1 cellular context compared by ENCODE assay signal in genomic region chr11:45655347-45655756, GRCh38.
TF ChIP-seq lines count a peak whose summit lies in the region.

No MANE protein-coding gene starts in this region.

TF ChIP-seq in HEK293, 187 proteins besides CTCF, POLR2A, EP300 and RAD21 (continued from another document):
- TF ChIP-seq ZNF398 (tag by site-specific recombination; IDR thresholded peaks at IDR 0.05) (no peak), ZNF18 (tag by site-specific recombination; IDR thresholded peaks at IDR 0.05) (no peak), ZNF768 (tag by site-specific recombination; IDR thresholded peaks at IDR 0.05) (no peak), ZNF510 (tag by site-specific recombination; IDR thresholded peaks at IDR 0.05; ENCODE audit: insufficient replicate concordance) (no peak), ZNF221 (tag by site-specific recombination; IDR thresholded peaks at IDR 0.05; ENCODE audit: borderline replicate concordance) (no peak), PRDM10 (tag by site-specific recombination; IDR thresholded peaks at IDR 0.05) (no peak)
